Comparison of ENCODE assay signal across 14 cellular contexts in genomic region chr10:15295540-15296325, GRCh38.
"Had no signal": no experiment of that assay in that cellular context is flagged by ENCODE, and none has a peak within 500 bp of the region (broad histone marks: within the 10 kb centered on the region; RNA-seq: fewer than 3 reads in every experiment).

No MANE protein-coding gene starts in this region.

- H3K27ac ChIP-seq: ascending aorta, hepatocyte, prostate gland had no signal

- H2AFZ ChIP-seq: hepatocyte had no signal

- H3K36me3 ChIP-seq: ascending aorta, gastroesophageal sphincter, prostate gland had no signal

- H3K27me3 ChIP-seq: ascending aorta, gastroesophageal sphincter, hepatocyte had no signal

- H3K9me3 ChIP-seq: ascending aorta, gastroesophageal sphincter, prostate gland had no signal

- H3K4me2 ChIP-seq: hepatocyte had no signal

- H3K4me3 ChIP-seq: ascending aorta, gastroesophageal sphincter, hepatocyte, prostate gland had no signal

- H3K4me1 ChIP-seq: ascending aorta, prostate gland had no signal

- DNase-seq: activated CD4-positive, alpha-beta T cell treated with anti-CD3 and anti-CD28 coated beads for 1 hour; activated CD8-positive, alpha-beta memory T cell treated with anti-CD3 and anti-CD28 coated beads, Interleukin-2, amount 50 U/mL, for 4 hours; activated CD8-positive, alpha-beta T cell treated with anti-CD3 and anti-CD28 coated beads for 36 hours; activated gamma-delta T cell treated with Interleukin-2 at 50 U/mL for 16 hours; activated naive CD8-positive, alpha-beta T cell treated with anti-CD3 and anti-CD28 coated beads, Interleukin-2, amount 10 ng/mL, durations not matched to agents 7 days and 5 days; activated T-cell treated with anti-CD3 and anti-CD28 coated beads, Interleukin-2, amount 50 U/mL, for 72 hours; kidney; naive thymus-derived CD4-positive, alpha-beta T cell; stimulated activated CD4-positive, alpha-beta T cell treated with anti-CD3 and anti-CD28 coated beads, Interleukin-2, amount 100 ng/mL, for 24 hours; stimulated activated naive B cell treated with anti-CD40 and anti-IgM and Interleukin-4, amounts not matched to agents 10 μg/mL and 1 μg/mL and 100 μg/mL, for 72 hours had no signal
